ENCODE assay signal across 9 cellular contexts in genomic region chr5:4295663-4296339, GRCh38.
A peak's percentile ranks its signal among the peaks of the same experiment; 100 is the strongest.
DNase-seq lines count a peak whose midpoint lies in the region; ATAC-seq and TF ChIP-seq lines count a peak whose summit lies in the region.
"Had no signal": no experiment of that assay in that cellular context is flagged by ENCODE, and none has a peak within 500 bp of the region (broad histone marks: within the 10 kb centered on the region; RNA-seq: fewer than 3 reads in every experiment).

No MANE protein-coding gene starts in this region.

- H2AFZ ChIP-seq in neural cell (ENCODE audit: low read depth, low read length) = no peak overlapping the region

- H3K36me3 Mint-ChIP-seq in endothelial cell (ENCODE audit: low read depth, unreplicated experiment) = no peaks in the 10 kb centered on the region

- peaks cover 5% of the 10 kb centered on the region for H3K9me3 Mint-ChIP-seq in endothelial cell (ENCODE audit: unreplicated experiment)

- no peaks in the 10 kb centered on the region for H3K9me2 ChIP-seq in neural cell (ENCODE audit: insufficient read depth, low read length)

- intact Hi-C loops in ovary (cut with DNase I) = no loop called here

- no peaks in the 10 kb centered on the region for H3F3A ChIP-seq in neural cell (ENCODE audit: insufficient read depth, low read length, poor library complexity, severe bottlenecking)

- ATAC-seq in HG03280 (IDR thresholded peaks at IDR 0.05; ENCODE audit: unreplicated experiment) (no peak), GM21528 (IDR thresholded peaks at IDR 0.05; ENCODE audit: low FRiP score, unreplicated experiment) (no peak), GM21447 (IDR thresholded peaks at IDR 0.05; ENCODE audit: unreplicated experiment) (no peak)

- H3K79me2 ChIP-seq in neural cell (replicated peaks; ENCODE audit: insufficient read depth, low read length) = no peaks in the 10 kb centered on the region

- H3K27me3 ChIP-seq in neural cell (ENCODE audit: insufficient read depth, low read depth, low read length) (no peaks in the 10 kb centered on the region), ovary (no peaks in the 10 kb centered on the region)

- DNase-seq in ELF-1 (ENCODE audit: low read depth, low spot score) (peak; percentile 68), NCI-H526 (lab: John Stamatoyannopoulos, UW) (peak; percentile 47 to 69), endothelial cell (ENCODE audit: low spot score) (peak; percentile 48), ovary (no peak)
- DNase-seq: NCI-H69 had no signal

- H3K27ac ChIP-seq in neural cell (ENCODE audit: low read length) (no peak overlapping the region), ovary (no peak overlapping the region)

- no peaks in the 10 kb centered on the region for H3K4me1 Mint-ChIP-seq in endothelial cell (ENCODE audit: unreplicated experiment)

- H3K4me1 ChIP-seq in ovary (ENCODE audit: insufficient read depth) = no peaks in the 10 kb centered on the region

- H3K36me3 ChIP-seq in neural cell (ENCODE audit: insufficient read depth, low read length) (no peaks in the 10 kb centered on the region), ovary (no peaks in the 10 kb centered on the region)

- H3K4me2 ChIP-seq in neural cell (ENCODE audit: low read length) = no peak overlapping the region

- H3K9me3 ChIP-seq in neural cell (ENCODE audit: low read length) (peaks cover 5% of the 10 kb centered on the region), ovary (no peaks in the 10 kb centered on the region)

- H3K4me3 ChIP-seq in neural cell (ENCODE audit: low read length) = no peak overlapping the region
- H3K4me3 ChIP-seq in ovary = no peak overlapping the region

- TF ChIP-seq CTCF in endothelial cell (IDR thresholded peaks at IDR 0.05; ENCODE audit: unreplicated experiment) = peak; percentile 61
- peak; percentile 97 for TF ChIP-seq CTCF in neural cell (IDR thresholded peaks at IDR 0.05; ENCODE audit: poor library complexity, severe bottlenecking)
- TF ChIP-seq CTCF in ovary (IDR thresholded peaks at IDR 0.05) = no peak

- no peak overlapping the region for H3K27ac Mint-ChIP-seq in endothelial cell (ENCODE audit: unreplicated experiment)

- H3K9ac ChIP-seq in neural cell (ENCODE audit: low read length) = no peak overlapping the region

- WGBS in ovary, 3 donors = 23 to 35% (median 27%) methylated on average over 13 of the region's 13 CpGs

- no peaks in the 10 kb centered on the region for H3K27me3 Mint-ChIP-seq in endothelial cell (ENCODE audit: unreplicated experiment)

- TF ChIP-seq POLR2A in ovary (IDR thresholded peaks at IDR 0.05) = no peak

- peak; percentile 98 for TF ChIP-seq RAD21 in neural cell (conservative IDR thresholded peaks at IDR 0.05)

- peak; percentile 30 for TF ChIP-seq EP300 in neural cell (conservative IDR thresholded peaks at IDR 0.05; ENCODE audit: poor library complexity, severe bottlenecking)
- no peak for TF ChIP-seq EP300 in ovary (IDR thresholded peaks at IDR 0.05)

- no peaks in the 10 kb centered on the region for H4K20me1 ChIP-seq in neural cell (ENCODE audit: insufficient read depth)

- no peak overlapping the region for H3K4me3 Mint-ChIP-seq in endothelial cell (ENCODE audit: unreplicated experiment)

TF ChIP-seq in neural cell, 6 proteins besides CTCF, POLR2A, EP300 and RAD21:
- TF ChIP-seq POLR2AphosphoS5 (IDR thresholded peaks at IDR 0.05) (no peak), TAF1 (IDR thresholded peaks at IDR 0.05; ENCODE audit: low read depth) (no peak), SMC3 (conservative IDR thresholded peaks at IDR 0.05; ENCODE audit: poor library complexity) (peak; percentile 95), EZH2 (IDR thresholded peaks at IDR 0.05; ENCODE audit: borderline replicate concordance, insufficient read depth, low read length, poor library complexity, severe bottlenecking) (no peak), MXI1 (conservative IDR thresholded peaks at IDR 0.05; ENCODE audit: poor library complexity, severe bottlenecking) (peak; percentile 11)

Comparison
In these comparisons a context has a peak if more than half of its experiments do, and no peak if none do; other contexts are left out.
1. DNase-seq: peak in ELF-1 (single experiment), NCI-H526 (2 of 2) and endothelial cell (single experiment); none in ovary (0 of 5).
2. CTCF ChIP-seq: peak in endothelial cell (single experiment) and neural cell (single experiment); none in ovary (0 of 3).